Comparison of ENCODE assay signal across 21 cellular contexts in the genomic region with DNA sequence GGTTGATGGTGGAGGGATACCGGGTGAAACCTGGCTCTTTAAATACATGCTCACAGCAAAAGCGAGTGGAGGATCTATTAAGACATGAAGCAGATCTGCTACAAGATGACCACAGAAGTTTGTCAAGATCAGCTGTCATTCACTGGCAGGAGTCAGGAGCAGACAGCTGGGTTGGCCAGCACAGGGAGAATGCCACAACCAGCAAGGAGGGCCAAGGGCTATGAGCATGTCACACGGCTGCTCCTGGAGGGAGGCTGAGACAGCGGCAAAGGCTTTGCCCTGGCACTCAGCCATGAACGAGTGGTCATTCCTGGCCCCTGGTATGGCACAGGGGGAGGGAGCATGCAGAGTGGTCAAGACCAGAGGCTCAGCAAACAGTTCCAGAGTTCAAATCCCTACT.
A peak's percentile ranks its signal among the peaks of the same experiment; 100 is the strongest.
DNase-seq lines count a peak whose midpoint lies in the region; ATAC-seq and TF ChIP-seq lines count a peak whose summit lies in the region.
"Had no signal": no experiment of that assay in that cellular context is flagged by ENCODE, and none has a peak within 500 bp of the region (broad histone marks: within the 10 kb centered on the region; RNA-seq: fewer than 3 reads in every experiment).

No MANE protein-coding gene starts in this region.

- H3K27me3 ChIP-seq in esophagus muscularis mucosa, result no peaks in the 10 kb centered on the region
- no peaks in the 10 kb centered on the region for H3K27me3 ChIP-seq in psoas muscle (ENCODE audit: insufficient read depth in 3 of 3, low read length in 2 of 3)
- H3K27me3 ChIP-seq in skeletal muscle tissue (ENCODE audit: control insufficient read depth in 3 of 3, insufficient read depth in 3 of 3, low read length in 3 of 3), result no peaks in the 10 kb centered on the region
- H3K27me3 ChIP-seq: BLaER1 had no signal

- no peak for TF ChIP-seq EP300 in esophagus muscularis mucosa (IDR thresholded peaks at IDR 0.05)

- WGBS in esophagus muscularis mucosa, result 76% methylated on average over 5 of the region's 5 CpGs
- WGBS in psoas muscle, 3 donors, result 24 to 36% (median 34%) methylated on average over 5 of the region's 5 CpGs

- H3K4me1 ChIP-seq in esophagus muscularis mucosa (no peaks in the 10 kb centered on the region), psoas muscle (peaks cover 12% of the 10 kb centered on the region), skeletal muscle tissue (ENCODE audit: control insufficient read depth in 3 of 3, insufficient read depth in 3 of 3, low read length in 3 of 3) (peaks cover 15 to 21% (median 19%) of the 10 kb centered on the region in 3 donors)
- H3K4me1 ChIP-seq: BLaER1, HAP-1 had no signal

- H3K27ac ChIP-seq in esophagus muscularis mucosa (replicated peaks in 1 of 4), result no peak overlapping the region
- peak overlapping the region; percentile 73 for H3K27ac ChIP-seq in psoas muscle
- H3K27ac ChIP-seq in skeletal muscle tissue (ENCODE audit: low read depth, low read length), result peak overlapping the region; percentile 46
- H3K27ac ChIP-seq: 22Rv1, BLaER1, C4-2B had no signal

- TF ChIP-seq CTCF in esophagus muscularis mucosa (IDR thresholded peaks at IDR 0.05), result no peak
- no peak for TF ChIP-seq CTCF in psoas muscle (IDR thresholded peaks at IDR 0.05)

- no peak overlapping the region for H3K9ac ChIP-seq in skeletal muscle tissue (ENCODE audit: low read depth in 1 of 3, low read length in 3 of 3)
- H3K9ac ChIP-seq: BLaER1 had no signal

- H3K4me3 ChIP-seq in esophagus muscularis mucosa, result no peak overlapping the region
- no peak overlapping the region for H3K4me3 ChIP-seq in psoas muscle
- H3K4me3 ChIP-seq in skeletal muscle tissue (ENCODE audit: low read length in 3 of 3), result no peak overlapping the region
- H3K4me3 ChIP-seq: BLaER1, GM12878, GM23338, HAP-1 had no signal

- H3K36me3 ChIP-seq in esophagus muscularis mucosa (peaks cover 10 to 64% (median 29%) of the 10 kb centered on the region in 4 donors), psoas muscle (ENCODE audit: insufficient read depth in 1 of 2, low read depth in 1 of 2) (peaks cover 7 to 52% of the 10 kb centered on the region in 2 donors), skeletal muscle tissue (ENCODE audit: control insufficient read depth in 3 of 3, insufficient read depth in 3 of 3, low read length in 3 of 3) (peaks cover 23 to 30% (median 23%) of the 10 kb centered on the region in 3 donors)
- H3K36me3 ChIP-seq: HAP-1 had no signal

- H3K9me3 ChIP-seq in esophagus muscularis mucosa, result no peaks in the 10 kb centered on the region
- H3K9me3 ChIP-seq in psoas muscle, result no peaks in the 10 kb centered on the region
- H3K9me3 ChIP-seq in skeletal muscle tissue (ENCODE audit: control insufficient read depth in 3 of 3, low read length in 3 of 3), result no peaks in the 10 kb centered on the region
- H3K9me3 ChIP-seq: BLaER1, Caco-2, HAP-1 had no signal

- intact Hi-C loops in left cardiac atrium (cut with DNase I) (no loop called here), Right ventricle myocardium superior (cut with DNase I) (no loop called here), esophagus muscularis mucosa (cut with DNase I) (no loop called here), psoas muscle (cut with DNase I) (no loop called here)

- no peak for DNase-seq in left cardiac atrium
- no peak for DNase-seq in Right ventricle myocardium superior
- peak; percentile 74 for DNase-seq in esophagus muscularis mucosa (ENCODE audit: extremely low spot score)
- peak; percentile 75 to 92 for DNase-seq in psoas muscle
- DNase-seq in DMS79 treated with DMSO at 0.1 percent for 48 hours (lab: John Stamatoyannopoulos, UW), result no peak
- DNase-seq: Caco-2; CD4-positive, CD25-positive, alpha-beta regulatory T cell; CD8-positive, alpha-beta T cell; DMS153; EL; GDM1; HFFc6 had no signal

- TF ChIP-seq POLR2A in esophagus muscularis mucosa (IDR thresholded peaks at IDR 0.05; ENCODE audit: low read depth), result no peak

- peak; percentile 27 to 63 for ATAC-seq in left cardiac atrium
- no peak for ATAC-seq in Right ventricle myocardium superior (ENCODE audit: poor library complexity)
- ATAC-seq in psoas muscle, result peak; percentile 97 to 99 (median 98)
- no peak for ATAC-seq in HG03520 (IDR thresholded peaks at IDR 0.05; ENCODE audit: unreplicated experiment)
- ATAC-seq in GM18868 (IDR thresholded peaks at IDR 0.05; ENCODE audit: unreplicated experiment), result no peak
- ATAC-seq: CD8-positive, alpha-beta T cell; GM12878; GM23338 had no signal

Comparison
In these comparisons a context has a peak if more than half of its experiments do, and no peak if none do; other contexts are left out.
1. ATAC-seq: peak in left cardiac atrium (2 of 2) and psoas muscle (4 of 4); none in Right ventricle myocardium superior (single experiment), HG03520 (single experiment) and GM18868 (single experiment).
2. DNase-seq: peak in esophagus muscularis mucosa (single experiment) and psoas muscle (2 of 2); none in left cardiac atrium (single experiment), Right ventricle myocardium superior (single experiment) and DMS79 treated with DMSO at 0.1 percent for 48 hours (single experiment).
3. H3K27ac ChIP-seq: peak in psoas muscle (single experiment) and skeletal muscle tissue (single experiment); none in esophagus muscularis mucosa (0 of 4).